Comparison of ENCODE assay signal across 12 cellular contexts in the genomic region with DNA sequence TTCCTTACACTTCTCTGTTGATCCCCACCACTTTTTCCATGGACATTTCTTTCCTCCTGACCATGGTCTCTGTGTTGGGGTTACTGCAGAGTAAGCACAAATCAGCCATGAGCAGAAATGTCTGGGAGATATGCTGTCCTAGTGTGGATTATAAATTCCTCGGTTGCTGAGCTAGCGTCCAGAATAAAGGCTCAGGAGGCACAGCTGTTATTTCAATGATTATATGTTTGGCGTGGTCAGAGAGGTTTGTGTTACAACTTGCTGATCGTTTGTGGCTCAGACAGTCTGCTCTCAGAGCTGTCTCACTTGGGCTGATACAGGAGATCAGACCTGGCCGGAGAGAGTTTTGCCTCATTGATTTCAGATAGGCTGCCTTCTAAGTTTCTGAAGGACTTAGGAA. TPM values are rescaled to one million over a fixed set of nuclear protein-coding genes. Genes with fewer than 3 reads are reported as not detected.
DNase-seq lines count a peak whose midpoint lies in the region; ATAC-seq and TF ChIP-seq lines count a peak whose summit lies in the region.
"Had no signal": no experiment of that assay in that cellular context is flagged by ENCODE, and none has a peak within 500 bp of the region (broad histone marks: within the 10 kb centered on the region; RNA-seq: fewer than 3 reads in every experiment).

No MANE protein-coding gene starts in this region.

- H3K27ac ChIP-seq in heart right ventricle, result peak overlapping the region in 8 of 10 donors; percentile 24 to 74 (median 38)
- H3K27ac ChIP-seq: C4-2B had no signal

- TF ChIP-seq CTCF in heart right ventricle (IDR thresholded peaks at IDR 0.05), result no peak
- no peak for TF ChIP-seq CTCF in omental fat pad (IDR thresholded peaks at IDR 0.05)

- peaks cover 0 to 17% (median 0%) of the 10 kb centered on the region in 9 donors for H3K36me3 ChIP-seq in heart right ventricle

- peak in 7 of 8 donors; percentile 58 to 81 (median 70) for ATAC-seq in heart right ventricle
- peak; percentile 69 for ATAC-seq in sciatic nerve
- no peak for ATAC-seq in omental fat pad (ENCODE audit: low FRiP score)

- DNase-seq in ELR (ENCODE audit: low read depth), result peak; percentile 35
- DNase-seq in astrocyte of the hippocampus (ENCODE audit: low read depth, low spot score), result peak; percentile 72
- no peak for DNase-seq in heart right ventricle
- no peak for DNase-seq in sciatic nerve (ENCODE audit: low spot score)
- DNase-seq in activated effector memory CD4-positive, alpha-beta T cell treated with anti-CD3 and anti-CD28 coated beads, Interleukin-2, amount 50 U/mL, for 16 hours, result no peak
- no peak for DNase-seq in Ammon's horn (ENCODE audit: low spot score)
- no peak for DNase-seq in omental fat pad (ENCODE audit: low spot score)
- DNase-seq in cerebellar nuclear complex (lab: John Stamatoyannopoulos, UW), result no peak
- DNase-seq: dermis blood vessel endothelial cell, NCI-H1436 had no signal

- peaks cover 0 to 20% (median 14%) of the 10 kb centered on the region in 9 donors for H3K4me1 ChIP-seq in heart right ventricle

- 39 to 41% methylated on average over 5 of the region's 5 CpGs for WGBS in heart right ventricle, 2 donors

- H3K9me3 ChIP-seq in heart right ventricle, result no peaks in the 10 kb centered on the region

- intact Hi-C loops in heart right ventricle (cut with DNase I), result loop anchor here in 6 of 10 donors (5.0 to 10.0 kb wide), 5 partner anchors 76 to 264 kb away; a partner anchor contains a TSS
- intact Hi-C loops in sciatic nerve (cut with DNase I), result no loop called here

- no peak overlapping the region for H3K4me3 ChIP-seq in heart right ventricle

- H3K27me3 ChIP-seq in heart right ventricle, result no peaks in the 10 kb centered on the region

RNA-seq across cellular contexts. Expression of a gene that starts 37.5 kb away (rescaled TPM):
- total RNA-seq in heart right ventricle (1 to 10 TPM in 6 of 10 donors, under 1 TPM in 4; 0.53 to 8.8 (median 1.6) TPM), sciatic nerve (3.4 TPM), omental fat pad (10 to 100 TPM in 2 of 4 donors, 1 to 10 TPM in 2; 2.6 to 23.3 (median 7.3) TPM)
- 1 to 10 TPM; 1.2 to 3.0 TPM for polyA plus RNA-seq in heart right ventricle
- total RNA-seq: activated T-helper 2 cell treated with anti-CD3 and anti-CD28 coated beads, Interferon-gamma antibody, Interleukin-2, Interleukin-4, amounts not matched to agents 10 μg/mL and 5 μg/mL and 100 μg/mL, durations not matched to agents 14 hours and 24 hours and 36 hours had no signal

Comparison
In these comparisons a context has a peak if more than half of its experiments do, and no peak if none do; other contexts are left out.
1. DNase-seq: peak in ELR (single experiment) and astrocyte of the hippocampus (single experiment); none in heart right ventricle (0 of 2), sciatic nerve (single experiment), activated effector memory CD4-positive, alpha-beta T cell treated with anti-CD3 and anti-CD28 coated beads, Interleukin-2, amount 50 U/mL, for 16 hours (single experiment), Ammon's horn (single experiment), omental fat pad (single experiment) and cerebellar nuclear complex (0 of 2).